9 cellular contexts compared by ENCODE assay signal in the genomic region with DNA sequence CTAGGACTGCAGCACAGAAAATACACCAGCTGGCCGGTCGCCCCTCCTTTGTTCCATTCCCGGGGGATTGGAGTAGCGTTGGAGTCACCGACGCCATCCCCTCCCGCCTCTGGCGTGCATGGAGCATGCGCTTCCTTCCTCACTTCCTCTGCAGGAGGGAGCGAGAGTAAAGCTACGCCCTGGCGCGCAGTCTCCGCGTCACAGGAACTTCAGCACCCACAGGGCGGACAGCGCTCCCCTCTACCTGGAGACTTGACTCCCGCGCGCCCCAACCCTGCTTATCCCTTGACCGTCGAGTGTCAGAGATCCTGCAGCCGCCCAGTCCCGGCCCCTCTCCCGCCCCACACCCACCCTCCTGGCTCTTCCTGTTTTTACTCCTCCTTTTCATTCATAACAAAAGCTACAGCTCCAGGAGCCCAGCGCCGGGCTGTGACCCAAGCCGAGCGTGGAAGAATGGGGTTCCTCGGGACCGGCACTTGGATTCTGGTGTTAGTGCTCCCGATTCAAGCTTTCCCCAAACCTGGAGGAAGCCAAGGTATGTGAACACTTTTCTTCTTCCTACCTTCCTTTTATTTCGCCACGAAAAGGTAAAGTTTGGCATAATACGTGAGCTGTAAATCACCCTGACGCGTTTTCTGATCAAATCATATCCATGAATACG. TPM values are rescaled to one million over a fixed set of nuclear protein-coding genes. Genes with fewer than 3 reads are reported as not detected.
A peak's percentile ranks its signal among the peaks of the same experiment; 100 is the strongest.
DNase-seq lines count a peak whose midpoint lies in the region; ATAC-seq and TF ChIP-seq lines count a peak whose summit lies in the region.
"Had no signal": no experiment of that assay in that cellular context is flagged by ENCODE, and none has a peak within 500 bp of the region (broad histone marks: within the 10 kb centered on the region; RNA-seq: fewer than 3 reads in every experiment).

A gene (plus strand): TSS at position 201 of the 661 bp plus-strand sequence. CDS start 253 bp downstream, at position 454.

- TF ChIP-seq EP300 in esophagus muscularis mucosa (IDR thresholded peaks at IDR 0.05), result no peak

- DNase-seq in CD4-positive, CD25-positive, alpha-beta regulatory T cell, result peak in 2 of 3 donors; percentile 26 to 53
- DNase-seq in HuH-7.5 (ENCODE audit: low spot score) (peak; percentile 29), RWPE2 (ENCODE audit: low spot score) (peak; percentile 91), germinal center (ENCODE audit: low spot score) (peak; percentile 26), neural progenitor cell (ENCODE audit: low spot score) (peak; percentile 97), stromal cell of bone marrow (ENCODE audit: low read depth) (peak; percentile 12), esophagus muscularis mucosa (ENCODE audit: extremely low spot score) (no peak)
- peak; percentile 64 for DNase-seq in activated naive CD4-positive, alpha-beta T cell treated with Interleukin-2 at 50 U/mL for 16 hours

- H3K36me3 ChIP-seq in CD4-positive, CD25-positive, alpha-beta regulatory T cell (ENCODE audit: control insufficient read depth, insufficient read depth, low read length), result no peaks in the 10 kb centered on the region
- H3K36me3 ChIP-seq in RWPE2 (ENCODE audit: low read depth), result no peaks in the 10 kb centered on the region
- no peaks in the 10 kb centered on the region for H3K36me3 ChIP-seq in neural progenitor cell
- no peaks in the 10 kb centered on the region for H3K36me3 ChIP-seq in esophagus muscularis mucosa
- H3K36me3 ChIP-seq: neutrophil had no signal

- ATAC-seq in CD4-positive, CD25-positive, alpha-beta regulatory T cell (ENCODE audit: low read depth in 2 of 2), result peak; percentile 53 to 62
- ATAC-seq in RWPE2 (ENCODE audit: low read depth), result peak; percentile 98

- no peak for TF ChIP-seq CTCF in RWPE2 (IDR thresholded peaks at IDR 0.05; ENCODE audit: poor library complexity, severe bottlenecking)
- TF ChIP-seq CTCF in neural progenitor cell (IDR thresholded peaks at IDR 0.05), result no peak
- TF ChIP-seq CTCF in esophagus muscularis mucosa (IDR thresholded peaks at IDR 0.05), result no peak

- H3K4me2 ChIP-seq in neural progenitor cell, result peak within 1 kb of the TSS; percentile 86

- peak within 1 kb of the TSS; percentile 87 for H2AFZ ChIP-seq in neural progenitor cell (replicated peaks)

- TF ChIP-seq POLR2A in esophagus muscularis mucosa (IDR thresholded peaks at IDR 0.05; ENCODE audit: low read depth), result no peak

- no peaks in the 10 kb centered on the region for H3K79me2 ChIP-seq in neural progenitor cell (ENCODE audit: low read depth)

- H3K4me1 ChIP-seq in CD4-positive, CD25-positive, alpha-beta regulatory T cell (ENCODE audit: control insufficient read depth, insufficient read depth, low read length, poor library complexity, severe bottlenecking), result peaks cover 3% of the 10 kb centered on the region
- H3K4me1 ChIP-seq in RWPE2 (ENCODE audit: insufficient read depth, poor library complexity, severe bottlenecking), result no peaks in the 10 kb centered on the region
- H3K4me1 ChIP-seq in neural progenitor cell, result peaks cover 5% of the 10 kb centered on the region
- H3K4me1 ChIP-seq in esophagus muscularis mucosa, result peaks cover 3 to 8% (median 8%) of the 10 kb centered on the region in 4 donors

- intact Hi-C loops in esophagus muscularis mucosa (cut with DNase I), result no loop called here

- no peak within 1 kb of the TSS for H3K9ac ChIP-seq in neural progenitor cell

- H3K27ac Mint-ChIP-seq in CD4-positive, CD25-positive, alpha-beta regulatory T cell, result no peak within 1 kb of the TSS
- H3K27ac Mint-ChIP-seq in neural progenitor cell, result no peak within 1 kb of the TSS

- WGBS in esophagus muscularis mucosa, result 4% methylated on average over 28 of the region's 38 CpGs

- no peaks in the 10 kb centered on the region for H3K36me3 Mint-ChIP-seq in CD4-positive, CD25-positive, alpha-beta regulatory T cell
- no peaks in the 10 kb centered on the region for H3K36me3 Mint-ChIP-seq in neural progenitor cell

- H4K20me1 ChIP-seq in neural progenitor cell (ENCODE audit: low read depth), result no peaks in the 10 kb centered on the region

- H3K27me3 Mint-ChIP-seq in CD4-positive, CD25-positive, alpha-beta regulatory T cell, result peaks cover 60% of the 10 kb centered on the region
- peaks cover 11% of the 10 kb centered on the region for H3K27me3 Mint-ChIP-seq in neural progenitor cell (ENCODE audit: insufficient read depth, low read depth)

- peaks cover 22% of the 10 kb centered on the region for H3K27me3 ChIP-seq in CD4-positive, CD25-positive, alpha-beta regulatory T cell (ENCODE audit: control insufficient read depth, insufficient read depth, low read length)
- H3K27me3 ChIP-seq in RWPE2 (ENCODE audit: insufficient read depth, poor library complexity, severe bottlenecking) (peaks cover 45% of the 10 kb centered on the region), neural progenitor cell (peaks cover 19% of the 10 kb centered on the region), esophagus muscularis mucosa (peaks cover 0 to 39% (median 5%) of the 10 kb centered on the region in 4 donors)

- no peak within 1 kb of the TSS for H3K4me3 ChIP-seq in CD4-positive, CD25-positive, alpha-beta regulatory T cell (ENCODE audit: low read depth, low read length)
- peak within 1 kb of the TSS; percentile 7 for H3K4me3 ChIP-seq in RWPE2 (ENCODE audit: severe bottlenecking)
- peak within 1 kb of the TSS; percentile 48 for H3K4me3 ChIP-seq in neural progenitor cell
- peak within 1 kb of the TSS in 1 of 4 donors; percentile 7 for H3K4me3 ChIP-seq in esophagus muscularis mucosa

- H3K27ac ChIP-seq in CD4-positive, CD25-positive, alpha-beta regulatory T cell (ENCODE audit: insufficient read depth, low read length, poor library complexity, severe bottlenecking), result no peak within 1 kb of the TSS
- H3K27ac ChIP-seq in RWPE2 (ENCODE audit: poor library complexity, severe bottlenecking) (no peak within 1 kb of the TSS), neural progenitor cell (no peak within 1 kb of the TSS), esophagus muscularis mucosa (replicated peaks in 1 of 4) (no peak within 1 kb of the TSS)
- H3K27ac ChIP-seq: neutrophil had no signal

- H3F3A ChIP-seq in neural progenitor cell (ENCODE audit: low read depth), result peaks cover 8% of the 10 kb centered on the region

- peaks cover 0 to 2% (median 0%) of the 10 kb centered on the region in 4 donors for H3K4me1 Mint-ChIP-seq in CD4-positive, CD25-positive, alpha-beta regulatory T cell
- peaks cover 12% of the 10 kb centered on the region for H3K4me1 Mint-ChIP-seq in neural progenitor cell

- H3K9me3 ChIP-seq in CD4-positive, CD25-positive, alpha-beta regulatory T cell (ENCODE audit: control insufficient read depth in 2 of 2, low read length in 2 of 2), result no peaks in the 10 kb centered on the region
- H3K9me3 ChIP-seq in RWPE2 (ENCODE audit: severe bottlenecking) (no peaks in the 10 kb centered on the region), neural progenitor cell (ENCODE audit: low read depth) (no peaks in the 10 kb centered on the region), esophagus muscularis mucosa (no peaks in the 10 kb centered on the region)
- H3K9me3 ChIP-seq: neutrophil had no signal

- peaks cover 0 to 3% (median 2%) of the 10 kb centered on the region in 7 donors for H3K9me3 Mint-ChIP-seq in CD4-positive, CD25-positive, alpha-beta regulatory T cell
- no peaks in the 10 kb centered on the region for H3K9me3 Mint-ChIP-seq in neural progenitor cell

- no peak within 1 kb of the TSS for H3K4me3 Mint-ChIP-seq in CD4-positive, CD25-positive, alpha-beta regulatory T cell
- H3K4me3 Mint-ChIP-seq in neural progenitor cell, result peak within 1 kb of the TSS; percentile 84

RNA-seq across cellular contexts. Expression of the gene that starts here (rescaled TPM):
- not detected for total RNA-seq in CD4-positive, CD25-positive, alpha-beta regulatory T cell
- not detected for polyA plus RNA-seq in CD4-positive, CD25-positive, alpha-beta regulatory T cell
- total RNA-seq in neural progenitor cell (ENCODE audit: low replicate concordance), result 0.15 and 0.19 TPM in 2 replicates
- 1 to 10 TPM in 1 of 4 donors, under 1 TPM in 3; 0.23 to 1.2 (median 0.43) TPM for total RNA-seq in esophagus muscularis mucosa

Comparison
In these comparisons a context has a peak if more than half of its experiments do, and no peak if none do; other contexts are left out.
1. Peak in DNase-seq and ATAC-seq in CD4-positive, CD25-positive, alpha-beta regulatory T cell; RNA of the gene not detected or under 1 TPM.
2. Peak in DNase-seq, H3K4me3 ChIP-seq and H3K4me2 ChIP-seq in neural progenitor cell; RNA of the gene not detected or under 1 TPM.